17 cellular contexts compared by ENCODE assay signal in genomic region chr9:17003576-17004240, GRCh38.
DNase-seq lines count a peak whose midpoint lies in the region; ATAC-seq, FAIRE-seq and TF ChIP-seq lines count a peak whose summit lies in the region.
"Had no signal": no experiment of that assay in that cellular context is flagged by ENCODE, and none has a peak within 500 bp of the region (broad histone marks: within the 10 kb centered on the region; RNA-seq: fewer than 3 reads in every experiment).

No MANE protein-coding gene starts in this region.

- H3K27me3 ChIP-seq in IMR-90 (ENCODE audit: control insufficient read depth, insufficient read depth, low read length) (no peaks in the 10 kb centered on the region), GM12878 (replicated peaks in 1 of 2; ENCODE audit: control insufficient read depth in 2 of 2, insufficient read depth in 2 of 2, low read length in 1 of 2) (no peaks in the 10 kb centered on the region), BE2C (no peaks in the 10 kb centered on the region)

- no peak overlapping the region; the same call in 1 of the 2 replicates for H3K4me2 ChIP-seq in IMR-90 (ENCODE audit: low read depth, low read length)
- H3K4me2 ChIP-seq in GM12878 (ENCODE audit: control insufficient read depth, insufficient read depth), result no peak overlapping the region

- dilution Hi-C loops in IMR-90 (cut with HindIII; ENCODE audit: low sequenced_read_pairs, unreplicated experiment), result no loop called here

- H2AK5ac ChIP-seq in IMR-90 (ENCODE audit: low read depth, low read length), result no peak overlapping the region

- H4K20me1 ChIP-seq in IMR-90 (ENCODE audit: insufficient read depth, low read length), result no peaks in the 10 kb centered on the region
- no peaks in the 10 kb centered on the region for H4K20me1 ChIP-seq in GM12878 (ENCODE audit: control insufficient read depth, insufficient read depth)

- no peaks in the 10 kb centered on the region for H3K9me3 ChIP-seq in IMR-90 (ENCODE audit: control insufficient read depth, insufficient read depth, low read length)
- H3K9me3 ChIP-seq in GM12878 (replicated peaks; ENCODE audit: control insufficient read depth, insufficient read depth, low read length), result no peaks in the 10 kb centered on the region
- no peaks in the 10 kb centered on the region for H3K9me3 ChIP-seq in BE2C
- H3K9me3 ChIP-seq: Caco-2 had no signal

- H3K79me1 ChIP-seq in IMR-90 (ENCODE audit: low read depth in 1 of 2, low read length in 2 of 2), result no peaks in the 10 kb centered on the region

- in situ Hi-C loops in IMR-90 (cut with MboI; ENCODE audit: low sequenced_read_pairs) (no loop called here), GM12878 (cut with MboI) (no loop called here)

- peaks cover 9% of the 10 kb centered on the region for H3K9me3 Mint-ChIP-seq in activated CD8-positive, alpha-beta memory T cell treated with anti-CD3 and anti-CD28 coated beads, Interleukin-2, amount 10 ng/mL, durations not matched to agents 7 days and 5 days (ENCODE audit: low read depth)
- H3K9me3 Mint-ChIP-seq: activated naive CD8-positive, alpha-beta T cell treated with anti-CD3 and anti-CD28 coated beads, Interleukin-2, amount 50 U/mL, for 24 hours; H9 had no signal

- TF ChIP-seq POLR2A in IMR-90 (IDR thresholded peaks at IDR 0.05; ENCODE audit: low read depth, low read length) (no peak), GM12878 (IDR thresholded peaks at IDR 0.05; ENCODE audit: low read depth, low read length) (no peak)

- H3K27ac Mint-ChIP-seq in activated CD8-positive, alpha-beta memory T cell treated with anti-CD3 and anti-CD28 coated beads, Interleukin-2, amount 10 ng/mL, durations not matched to agents 7 days and 5 days, result no peak overlapping the region
- H3K27ac Mint-ChIP-seq: activated naive CD8-positive, alpha-beta T cell treated with anti-CD3 and anti-CD28 coated beads, Interleukin-2, amount 50 U/mL, for 24 hours; activated T-helper 17 cell treated with anti-CD3 and anti-CD28 coated beads, Interleukin-2, amount 50 U/mL, for 72 hours; H9 had no signal

- no peak overlapping the region for H3K4ac ChIP-seq in IMR-90 (ENCODE audit: low read depth, low read length)

- no peak overlapping the region for H2AFZ ChIP-seq in IMR-90 (replicated peaks; ENCODE audit: low read length, poor library complexity)
- no peak overlapping the region for H2AFZ ChIP-seq in GM12878 (ENCODE audit: control insufficient read depth, low read depth, low read length)

- H3K18ac ChIP-seq in IMR-90 (ENCODE audit: low read depth, low read length), result no peak overlapping the region

- H3K9me1 ChIP-seq in IMR-90 (ENCODE audit: insufficient read depth, low read length), result no peaks in the 10 kb centered on the region

- POLR2A ChIA-PET in IMR-90 (lab: Charles Lee; ENCODE audit: unreplicated experiment) (interaction anchor here (0.5 to 0.7 kb wide), 2 partner anchors 32 to 40 kb away, joined by 5 to 6 read pairs; no protein-coding TSS in a partner anchor), GM12878 (lab: Charles Lee) (interaction anchor here (0.7 kb wide), 1 partner anchor 518 kb away, joined by 8 read pairs; no protein-coding TSS in a partner anchor)

- intact Hi-C loops in IMR-90 (cut with micrococcal nuclease), result no loop called here
- intact Hi-C loops in GM12878 (cut with micrococcal nuclease; ENCODE audit: unreplicated experiment), result no loop called here

- peaks cover 3% of the 10 kb centered on the region for H3K4me1 ChIP-seq in IMR-90 (ENCODE audit: control insufficient read depth, insufficient read depth, low read length)
- H3K4me1 ChIP-seq in GM12878 (ENCODE audit: control insufficient read depth, insufficient read depth, low read length), result no peaks in the 10 kb centered on the region
- no peaks in the 10 kb centered on the region for H3K4me1 ChIP-seq in BE2C
- H3K4me1 ChIP-seq: Caco-2 had no signal

- no TSS peak for BruUV-seq in IMR-90 (replicated peaks; lab: Mats Ljungman, UMichigan)
- no TSS peak for BruUV-seq in GM12878 (replicated peaks; lab: Mats Ljungman, UMichigan)

- WGBS in IMR-90 (ENCODE audit: extremely low coverage in 2 of 2, insufficient read length in 1 of 2), 2 experiments, result no CpG with 5 or more reads among the region's 1 CpG
- 91% methylated on average over 1 of the region's 1 CpG for WGBS in GM12878 (ENCODE audit: insufficient coverage, insufficient replicate concordance, low lambda C conversion rate, missing lambda C conversion rate)

- H3K36me3 Mint-ChIP-seq in activated CD8-positive, alpha-beta memory T cell treated with anti-CD3 and anti-CD28 coated beads, Interleukin-2, amount 10 ng/mL, durations not matched to agents 7 days and 5 days, result no peaks in the 10 kb centered on the region

- SMC1A ChIA-PET in GM12878 (lab: Charles Lee; ENCODE audit: uncharacterized antibody, unreplicated experiment), result interaction anchor here (0.6 to 2.4 kb wide), 3 partner anchors 15 to 853 kb away, joined by 3 to 7 read pairs (median 7); no protein-coding TSS in a partner anchor

- CTCF ChIA-PET in IMR-90 (lab: Yijun Ruan, JAX), result interaction anchor here (0.6 kb wide), 1 partner anchor 60 kb away, joined by 6 read pairs; no protein-coding TSS in a partner anchor
- CTCF ChIA-PET in GM12878 (lab: Yijun Ruan, JAX), result interaction anchor here (0.9 to 1.0 kb wide), 2 partner anchors 49 to 330 kb away, joined by 3 read pairs; no protein-coding TSS in a partner anchor
- CTCF ChIA-PET in activated CD8-positive, alpha-beta memory T cell treated with anti-CD3 and anti-CD28 coated beads, Interleukin-2, amount 10 ng/mL, durations not matched to agents 7 days and 5 days (lab: Charles Lee), result no interaction called here

- H2BK20ac ChIP-seq in IMR-90 (ENCODE audit: low read depth, low read length), result no peak overlapping the region

- no peak for TF ChIP-seq RAD21 in IMR-90 (IDR thresholded peaks at IDR 0.05; ENCODE audit: low read length)
- TF ChIP-seq RAD21 in GM12878 (IDR thresholded peaks at IDR 0.05; ENCODE audit: insufficient read depth, low read depth, low read length), result no peak

- no peak for FAIRE-seq in GM12878 (lab: Jason Lieb, UNC)
- FAIRE-seq: endometrium, islet of Langerhans had no signal

- H3K56ac ChIP-seq in IMR-90 (ENCODE audit: extremely low read depth, insufficient read depth, low read length), result no peak overlapping the region

- no peaks in the 10 kb centered on the region for H3K79me2 ChIP-seq in GM12878 (ENCODE audit: control insufficient read depth, insufficient read depth, low read length)

- H4K5ac ChIP-seq in IMR-90 (ENCODE audit: low read depth, low read length), result no peak overlapping the region

- peak overlapping the region; percentile 46 for H2BK5ac ChIP-seq in IMR-90 (ENCODE audit: low read depth, low read length, poor library complexity, severe bottlenecking)

- H3K4me3 ChIP-seq in IMR-90 (ENCODE audit: insufficient read depth, low read depth, low read length) (no peak overlapping the region), GM12878 (no peak overlapping the region), BE2C (ENCODE audit: low read depth, low read length) (no peak overlapping the region)

- peak; percentile 59 for ATAC-seq in IMR-90 (ENCODE audit: low read depth)
- peak; percentile 20; the same call in 2 of the 3 replicates for ATAC-seq in GM12878
- no peak for ATAC-seq in activated CD8-positive, alpha-beta memory T cell treated with anti-CD3 and anti-CD28 coated beads, Interleukin-2, amount 10 ng/mL, durations not matched to agents 7 days and 5 days
- ATAC-seq in activated CD4-positive, CD25-positive, alpha-beta regulatory T cell treated with anti-CD3 and anti-CD28 coated beads, Interleukin-2, amount 50 U/mL, for 24 hours, result no peak
- ATAC-seq: activated naive CD8-positive, alpha-beta T cell treated with anti-CD3 and anti-CD28 coated beads, Interleukin-2, amount 50 U/mL, for 24 hours; activated T-helper 17 cell treated with anti-CD3 and anti-CD28 coated beads, Interleukin-2, amount 50 U/mL, for 72 hours had no signal

- DNase-seq in AG08395 (ENCODE audit: low spot score) (peak; percentile 55), IMR-90 (peak; percentile 83), GM12878 (ENCODE audit: low read depth, low spot score) (no peak), glomerular visceral epithelial cell (ENCODE audit: extremely low spot score) (peak; percentile 22), NCI-H226 (no peak), BE2C (no peak)
- no peak for DNase-seq in activated CD8-positive, alpha-beta memory T cell treated with anti-CD3 and anti-CD28 coated beads, Interleukin-2, amount 10 ng/mL, durations not matched to agents 7 days and 5 days
- DNase-seq: activated naive CD8-positive, alpha-beta T cell treated with anti-CD3 and anti-CD28 coated beads, Interleukin-2, amount 50 U/mL, for 24 hours; Caco-2; H9; head of caudate nucleus; NCI-H2081 treated with DMSO at 0.1 percent for 48 hours; T-helper 1 cell had no signal

- H3K4me1 Mint-ChIP-seq in activated CD8-positive, alpha-beta memory T cell treated with anti-CD3 and anti-CD28 coated beads, Interleukin-2, amount 10 ng/mL, durations not matched to agents 7 days and 5 days, result no peaks in the 10 kb centered on the region
- H3K4me1 Mint-ChIP-seq: activated naive CD8-positive, alpha-beta T cell treated with anti-CD3 and anti-CD28 coated beads, Interleukin-2, amount 50 U/mL, for 24 hours; activated T-helper 17 cell treated with anti-CD3 and anti-CD28 coated beads, Interleukin-2, amount 50 U/mL, for 72 hours had no signal

- H3K23ac ChIP-seq in IMR-90 (ENCODE audit: low read depth, low read length), result no peak overlapping the region

- H3K36me3 ChIP-seq in IMR-90 (ENCODE audit: control insufficient read depth, insufficient read depth, low read length), result no peaks in the 10 kb centered on the region
- no peaks in the 10 kb centered on the region for H3K36me3 ChIP-seq in GM12878 (ENCODE audit: control insufficient read depth in 2 of 2, insufficient read depth in 2 of 2, low read length in 1 of 2)
- no peaks in the 10 kb centered on the region for H3K36me3 ChIP-seq in BE2C

- TF ChIP-seq CTCF in IMR-90 (conservative IDR thresholded peaks at IDR 0.05; ENCODE audit: low read depth, low read length), result no peak
- no peak for TF ChIP-seq CTCF in GM12878 (IDR thresholded peaks at IDR 0.05 in 2 of 3, conservative IDR thresholded peaks at IDR 0.05 in 1 of 3; ENCODE audit: control insufficient read depth in 2 of 3, extremely low read depth in 1 of 3, insufficient read depth in 1 of 3, low read depth in 3 of 3, low read length in 3 of 3)
- TF ChIP-seq CTCF in BE2C (IDR thresholded peaks at IDR 0.05; ENCODE audit: low read depth, low read length), result no peak

- H3K14ac ChIP-seq in IMR-90 (replicated peaks; ENCODE audit: low read depth, low read length), result no peak overlapping the region

- no peak for TF ChIP-seq EP300 in GM12878 (IDR thresholded peaks at IDR 0.05; ENCODE audit: borderline replicate concordance in 1 of 2, control insufficient read depth in 1 of 2, low read depth in 2 of 2, low read length in 2 of 2)

- H2BK15ac ChIP-seq in IMR-90 (ENCODE audit: low read depth, low read length), result no peak overlapping the region

- H3K27ac ChIP-seq in IMR-90 (ENCODE audit: insufficient read depth, low read length), result no peak overlapping the region
- no peak overlapping the region for H3K27ac ChIP-seq in GM12878 (ENCODE audit: control insufficient read depth, insufficient read depth)

- no peak overlapping the region for H2AK9ac ChIP-seq in IMR-90 (replicated peaks; ENCODE audit: low read depth, low read length, poor library complexity)

- no peak overlapping the region for H2BK120ac ChIP-seq in IMR-90 (ENCODE audit: low read depth, low read length)

- H3K9ac ChIP-seq in IMR-90 (ENCODE audit: low read depth, low read length) (no peak overlapping the region), GM12878 (ENCODE audit: control insufficient read depth, insufficient read depth, low read length) (no peak overlapping the region)

- H3K4me3 Mint-ChIP-seq in activated CD8-positive, alpha-beta memory T cell treated with anti-CD3 and anti-CD28 coated beads, Interleukin-2, amount 10 ng/mL, durations not matched to agents 7 days and 5 days, result no peak overlapping the region
- H3K4me3 Mint-ChIP-seq: activated naive CD8-positive, alpha-beta T cell treated with anti-CD3 and anti-CD28 coated beads, Interleukin-2, amount 50 U/mL, for 24 hours; activated T-helper 17 cell treated with anti-CD3 and anti-CD28 coated beads, Interleukin-2, amount 50 U/mL, for 72 hours; H9 had no signal

- H4K8ac ChIP-seq in IMR-90 (ENCODE audit: low read depth in 2 of 2, low read length in 2 of 2), result no peak overlapping the region

- no peak overlapping the region for H4K91ac ChIP-seq in IMR-90 (ENCODE audit: insufficient read depth, low read depth, low read length)

- RAD21 ChIA-PET in GM12878 (lab: Charles Lee; ENCODE audit: unreplicated experiment), result no interaction called here

- no peaks in the 10 kb centered on the region for H3K27me3 Mint-ChIP-seq in activated CD8-positive, alpha-beta memory T cell treated with anti-CD3 and anti-CD28 coated beads, Interleukin-2, amount 10 ng/mL, durations not matched to agents 7 days and 5 days
- H3K27me3 Mint-ChIP-seq: activated T-helper 17 cell treated with anti-CD3 and anti-CD28 coated beads, Interleukin-2, amount 50 U/mL, for 72 hours had no signal

Comparison
In these comparisons a context has a peak if more than half of its experiments do, and no peak if none do; other contexts are left out.
1. DNase-seq: peak in AG08395 (single experiment), IMR-90 (single experiment) and glomerular visceral epithelial cell (single experiment); none in GM12878 (single experiment), NCI-H226 (single experiment), BE2C (single experiment) and activated CD8-positive, alpha-beta memory T cell treated with anti-CD3 and anti-CD28 coated beads, Interleukin-2, amount 10 ng/mL, durations not matched to agents 7 days and 5 days (single experiment).
2. ATAC-seq: peak in IMR-90 (single experiment) and GM12878 (single experiment); none in activated CD8-positive, alpha-beta memory T cell treated with anti-CD3 and anti-CD28 coated beads, Interleukin-2, amount 10 ng/mL, durations not matched to agents 7 days and 5 days (single experiment) and activated CD4-positive, CD25-positive, alpha-beta regulatory T cell treated with anti-CD3 and anti-CD28 coated beads, Interleukin-2, amount 50 U/mL, for 24 hours (0 of 2).